ENCODE assay signal across 8 cellular contexts in the genomic region with DNA sequence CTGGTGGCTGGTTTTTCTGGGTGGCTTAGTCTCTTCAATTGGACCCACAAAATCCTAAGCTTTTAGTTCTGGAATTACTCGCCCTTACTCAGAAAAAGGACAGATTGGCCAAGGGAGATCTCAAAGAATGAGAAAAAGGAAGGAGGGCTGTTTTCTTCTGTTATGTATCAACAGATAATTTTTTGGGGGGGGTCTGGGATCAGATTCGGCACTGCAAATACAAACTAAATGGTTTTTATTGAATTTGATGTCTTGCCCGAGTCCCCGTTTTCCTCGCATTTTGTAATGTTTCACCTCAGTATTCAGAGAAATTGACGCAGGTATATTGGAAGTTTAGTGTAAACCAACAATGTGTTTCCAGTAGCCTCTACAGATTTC.
DNase-seq lines count a peak whose midpoint lies in the region; ATAC-seq, FAIRE-seq and TF ChIP-seq lines count a peak whose summit lies in the region.

No MANE protein-coding gene starts in this region.

- H3K9me3 Mint-ChIP-seq in nephron: peaks cover 3% of the 10 kb centered on the region

- no peaks in the 10 kb centered on the region for H3F3A ChIP-seq in Loucy (ENCODE audit: low read depth)

- no peaks in the 10 kb centered on the region for H3K27me3 Mint-ChIP-seq in nephron (ENCODE audit: low read depth)

- H3K36me3 Mint-ChIP-seq in nephron (ENCODE audit: low read depth): peaks cover 23% of the 10 kb centered on the region

- H3K36me3 ChIP-seq in BLaER1: peaks cover 30% of the 10 kb centered on the region
- no peaks in the 10 kb centered on the region for H3K36me3 ChIP-seq in Loucy (ENCODE audit: insufficient read depth, low read length)
- peaks cover 0 to 7% of the 10 kb centered on the region in 2 donors for H3K36me3 ChIP-seq in duodenal mucosa (ENCODE audit: control insufficient read depth in 1 of 2, insufficient read depth in 2 of 2, low read length in 2 of 2)

- H3K9me3 ChIP-seq in BLaER1 (no peaks in the 10 kb centered on the region), Loucy (ENCODE audit: insufficient read depth, low read depth, low read length) (no peaks in the 10 kb centered on the region), duodenal mucosa (ENCODE audit: control insufficient read depth in 1 of 2, low read length in 2 of 2) (no peaks in the 10 kb centered on the region)

- TF ChIP-seq POLR2A in H54 (IDR thresholded peaks at IDR 0.05; ENCODE audit: low read depth, low read length): no peak

- H3K4me1 ChIP-seq in BLaER1 (peaks cover 24% of the 10 kb centered on the region), Loucy (ENCODE audit: insufficient read depth, low read length, poor library complexity, severe bottlenecking) (peaks cover 12% of the 10 kb centered on the region), duodenal mucosa (ENCODE audit: control insufficient read depth in 1 of 2, insufficient read depth in 2 of 2, low read length in 2 of 2) (peaks cover 3% of the 10 kb centered on the region in 2 donors)

- H4K20me1 ChIP-seq in BLaER1 (peaks cover 15% of the 10 kb centered on the region; the same call in 1 of the 2 replicates), Loucy (ENCODE audit: insufficient read depth, low read length, poor library complexity, severe bottlenecking) (peaks cover 13% of the 10 kb centered on the region)

- H3K27me3 ChIP-seq in BLaER1 (no peaks in the 10 kb centered on the region), Loucy (ENCODE audit: insufficient read depth, low read length, poor library complexity, severe bottlenecking) (no peaks in the 10 kb centered on the region), duodenal mucosa (ENCODE audit: control insufficient read depth in 1 of 2, insufficient read depth in 2 of 2, low read length in 2 of 2) (no peaks in the 10 kb centered on the region)

- H3K4me1 Mint-ChIP-seq in nephron: peaks cover 11% of the 10 kb centered on the region

- H3K4me2 ChIP-seq in BLaER1 (peak overlapping the region; percentile 83), Loucy (ENCODE audit: low read depth, low read length, poor library complexity, severe bottlenecking) (peak overlapping the region; percentile 86)

- peak overlapping the region; percentile 89 to 93 (median 93) for H3K4me3 Mint-ChIP-seq in nephron

- DNase-seq in SHP77 (lab: John Stamatoyannopoulos, UW): no peak
- DNase-seq in H54 (ENCODE audit: insufficient read length, low spot score): no peak
- DNase-seq in NCI-H1417 (lab: John Stamatoyannopoulos, UW): no peak

- H3K27ac ChIP-seq in BLaER1 (peak overlapping the region; percentile 91), duodenal mucosa (ENCODE audit: low read depth, low read length) (peak overlapping the region; percentile 68)

- TF ChIP-seq CTCF in Loucy (conservative IDR thresholded peaks at IDR 0.05; ENCODE audit: low read length): no peak
- no peak for TF ChIP-seq CTCF in nephron (IDR thresholded peaks at IDR 0.05; ENCODE audit: unreplicated experiment in 3 of 3)

- FAIRE-seq in H54 (lab: Jason Lieb, UNC): no peak

- H2AFZ ChIP-seq in Loucy (ENCODE audit: low read length): peak overlapping the region; percentile 93

- no peak for ATAC-seq in HG03520 (IDR thresholded peaks at IDR 0.05; ENCODE audit: unreplicated experiment)

- H3K27ac Mint-ChIP-seq in nephron: peak overlapping the region; percentile 91 to 97 (median 94)

- peaks cover 51% of the 10 kb centered on the region for H3K79me2 ChIP-seq in Loucy (ENCODE audit: insufficient read depth, low read length)

- H3K9ac ChIP-seq in BLaER1: peak overlapping the region; percentile 94
- peak overlapping the region; percentile 92 for H3K9ac ChIP-seq in Loucy (ENCODE audit: low read depth, low read length, poor library complexity, severe bottlenecking)
- peak overlapping the region; percentile 87 to 88 for H3K9ac ChIP-seq in duodenal mucosa (ENCODE audit: low read depth in 1 of 2, low read length in 2 of 2)

- H3K4me3 ChIP-seq in BLaER1 (peak overlapping the region; percentile 91), Loucy (ENCODE audit: low read length, poor library complexity, severe bottlenecking) (peak overlapping the region; percentile 94), duodenal mucosa (ENCODE audit: low read depth in 1 of 2, low read length in 2 of 2) (peak overlapping the region; percentile 88 to 97)

- no peaks in the 10 kb centered on the region for H3K9me2 ChIP-seq in Loucy (replicated peaks; ENCODE audit: low read depth, low read length)
